Comparison of ENCODE assay signal across 1 cellular context in genomic region chr6:15026832-15027231, GRCh38.
A peak's percentile ranks its signal among the peaks of the same experiment; 100 is the strongest.
TF ChIP-seq lines count a peak whose summit lies in the region.

No MANE protein-coding gene starts in this region.

TF ChIP-seq in HepG2, 621 proteins besides CTCF, POLR2A, EP300 and RAD21 (continued from another document and continues in another):
- TF ChIP-seq TCF12 (IDR thresholded peaks at IDR 0.05) (no peak), TCF12 (CRISPR knock-in tag; IDR thresholded peaks at IDR 0.05) (no peak), ZNF33A (CRISPR knock-in tag; IDR thresholded peaks at IDR 0.05; ENCODE audit: borderline replicate concordance) (no peak), JUNB (CRISPR knock-in tag; IDR thresholded peaks at IDR 0.05; ENCODE audit: borderline replicate concordance) (no peak), PRDM10 (CRISPR knock-in tag; IDR thresholded peaks at IDR 0.05; ENCODE audit: low read depth) (no peak), ZSCAN5A (CRISPR knock-in tag; IDR thresholded peaks at IDR 0.05; ENCODE audit: borderline replicate concordance) (no peak), POLR2AphosphoS5 (IDR thresholded peaks at IDR 0.05; ENCODE audit: low read depth, low read length) (no peak), ISL2 (CRISPR knock-in tag; IDR thresholded peaks at IDR 0.05) (no peak), SRF (IDR thresholded peaks at IDR 0.05; ENCODE audit: low read depth, low read length) (no peak), STAT5B (CRISPR knock-in tag; IDR thresholded peaks at IDR 0.05) (no peak), ELF4 (CRISPR knock-in tag; IDR thresholded peaks at IDR 0.05; ENCODE audit: borderline replicate concordance) (no peak), ZNF12 (CRISPR knock-in tag; IDR thresholded peaks at IDR 0.05) (no peak), HIVEP1 (CRISPR knock-in tag; IDR thresholded peaks at IDR 0.05) (no peak), IKZF4 (CRISPR knock-in tag; IDR thresholded peaks at IDR 0.05; ENCODE audit: borderline replicate concordance, low read depth, not compliant biosample characterization) (no peak), RAD51 (IDR thresholded peaks at IDR 0.05; ENCODE audit: borderline replicate concordance) (no peak), ZNF263 (CRISPR knock-in tag; IDR thresholded peaks at IDR 0.05) (no peak), SAP130 (CRISPR knock-in tag; IDR thresholded peaks at IDR 0.05; ENCODE audit: low read depth) (peak; percentile 55), YEATS4 (CRISPR knock-in tag; IDR thresholded peaks at IDR 0.05; ENCODE audit: borderline replicate concordance) (no peak), ZBTB3 (CRISPR knock-in tag; IDR thresholded peaks at IDR 0.05; ENCODE audit: borderline replicate concordance, low read depth) (0 out of 2 replicates have a peak, but pooled peaks have one; percentile 32), ZFAT (CRISPR knock-in tag; conservative IDR thresholded peaks at IDR 0.05) (no peak), SNAI1 (CRISPR knock-in tag; IDR thresholded peaks at IDR 0.05; ENCODE audit: borderline replicate concordance) (no peak), CAMTA2 (CRISPR knock-in tag; IDR thresholded peaks at IDR 0.05; ENCODE audit: borderline replicate concordance) (no peak), ZNF496 (CRISPR knock-in tag; IDR thresholded peaks at IDR 0.05; ENCODE audit: insufficient replicate concordance) (no peak), GPBP1L1 (CRISPR knock-in tag; IDR thresholded peaks at IDR 0.05) (no peak), IKZF5 (CRISPR knock-in tag; IDR thresholded peaks at IDR 0.05) (0 out of 2 replicates have a peak, but pooled peaks have one; percentile 65), JDP2 (CRISPR knock-in tag; IDR thresholded peaks at IDR 0.05; ENCODE audit: borderline replicate concordance) (no peak), RCOR2 (CRISPR knock-in tag; IDR thresholded peaks at IDR 0.05) (peak; percentile 55; the same call in 1 of the 2 replicates), U2AF1 (optimal IDR thresholded peaks at IDR 0.05; ENCODE audit: low read depth, low read length) (no peak), HNF1A (IDR thresholded peaks at IDR 0.05; ENCODE audit: low read depth) (no peak), HNF1A (CRISPR knock-in tag; IDR thresholded peaks at IDR 0.05; ENCODE audit: borderline replicate concordance) (no peak), ZBTB42 (CRISPR knock-in tag; IDR thresholded peaks at IDR 0.05) (no peak), ZNF44 (CRISPR knock-in tag; IDR thresholded peaks at IDR 0.05) (no peak), MXI1 (IDR thresholded peaks at IDR 0.05; ENCODE audit: borderline replicate concordance, low read depth, low read length) (peak; percentile 50; the same call in 1 of the 3 replicates), ATF2 (CRISPR knock-in tag; IDR thresholded peaks at IDR 0.05) (no peak), ZNF224 (CRISPR knock-in tag; IDR thresholded peaks at IDR 0.05) (no peak), SIN3A (IDR thresholded peaks at IDR 0.05; ENCODE audit: borderline replicate concordance, low read depth, low read length) (no peak), NFKBIZ (CRISPR knock-in tag; IDR thresholded peaks at IDR 0.05) (no peak), NFYB (CRISPR knock-in tag; IDR thresholded peaks at IDR 0.05) (no peak), ZNF788 (CRISPR knock-in tag; IDR thresholded peaks at IDR 0.05; ENCODE audit: borderline replicate concordance) (no peak), REST (IDR thresholded peaks at IDR 0.05; ENCODE audit: borderline replicate concordance in 1 of 2, low read depth in 1 of 2, low read length in 2 of 2) (no peak; a peak in 1 of 4 replicates), ZMAT3 (CRISPR knock-in tag; conservative IDR thresholded peaks at IDR 0.05) (no peak), CENPT (CRISPR knock-in tag; IDR thresholded peaks at IDR 0.05; ENCODE audit: low read depth) (no peak), ZNF276 (CRISPR knock-in tag; IDR thresholded peaks at IDR 0.05; ENCODE audit: low read depth) (no peak), CCAR2 (optimal IDR thresholded peaks at IDR 0.05; ENCODE audit: low read depth, low read length) (no peak)
